Comparison of ENCODE assay signal across 15 cellular contexts in the genomic region with DNA sequence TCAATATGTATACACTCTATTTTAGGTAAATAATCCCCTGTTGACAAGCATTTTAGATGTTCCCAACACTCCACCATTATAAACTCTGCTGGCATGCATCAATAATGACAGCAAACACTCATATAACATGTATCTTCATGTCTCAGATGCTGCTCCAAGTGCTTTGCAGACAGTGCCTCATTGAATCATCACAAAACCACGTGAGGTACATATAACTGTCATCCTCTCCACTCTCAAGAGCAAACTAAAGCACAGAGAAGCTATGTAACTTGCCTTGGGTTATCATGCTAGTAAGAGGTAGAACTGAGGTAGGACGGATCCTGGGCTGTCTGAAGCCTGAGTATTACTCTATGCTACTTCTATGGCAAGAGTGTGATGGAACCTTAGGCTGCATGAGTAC.
A peak's percentile ranks its signal among the peaks of the same experiment; 100 is the strongest.
DNase-seq lines count a peak whose midpoint lies in the region; ATAC-seq, FAIRE-seq and TF ChIP-seq lines count a peak whose summit lies in the region.
"Had no signal": no experiment of that assay in that cellular context is flagged by ENCODE, and none has a peak within 500 bp of the region (broad histone marks: within the 10 kb centered on the region; RNA-seq: fewer than 3 reads in every experiment).

No MANE protein-coding gene starts in this region.

- H3K27ac ChIP-seq in MM.1S (ENCODE audit: low read length): no peak overlapping the region
- no peak overlapping the region for H3K27ac ChIP-seq in trophoblast cell (ENCODE audit: low read depth, low read length)
- H3K27ac ChIP-seq: adrenal gland, C4-2B, left lung had no signal

- H3K14ac ChIP-seq in trophoblast cell (ENCODE audit: low read length): no peak overlapping the region

- no peaks in the 10 kb centered on the region for H3K9me3 ChIP-seq in MM.1S (replicated peaks; ENCODE audit: insufficient read depth, low read length)
- no peaks in the 10 kb centered on the region for H3K9me3 ChIP-seq in trophoblast cell (ENCODE audit: insufficient read depth, low read depth, low read length)
- H3K9me3 ChIP-seq: adrenal gland, esophagus squamous epithelium, left lung had no signal

- H3K4me1 ChIP-seq in MM.1S (ENCODE audit: low read length) (peaks cover 33% of the 10 kb centered on the region), trophoblast cell (ENCODE audit: control insufficient read depth in 1 of 2, insufficient read depth in 2 of 2, low read length in 2 of 2) (peaks cover 4 to 7% of the 10 kb centered on the region in 2 experiments)
- H3K4me1 ChIP-seq: adrenal gland had no signal

- no peaks in the 10 kb centered on the region for H3F3A ChIP-seq in MM.1S (ENCODE audit: insufficient read depth, low read length)

- ATAC-seq in HG03196 (IDR thresholded peaks at IDR 0.05; ENCODE audit: unreplicated experiment): no peak
- ATAC-seq: left lung, natural killer cell had no signal

- DNase-seq in stimulated activated CD4-positive, alpha-beta T cell treated with anti-CD3 and anti-CD28 coated beads, Interleukin-1b, Interleukin-23, amount 100 ng/mL, for 48 hours: peak; percentile 13
- DNase-seq in stimulated activated CD4-positive, alpha-beta T cell treated with anti-CD3 and anti-CD28 coated beads, Interleukin-15, amount 100 ng/mL, for 24 hours: no peak
- peak; percentile 70 for DNase-seq in NCI-H345 (lab: John Stamatoyannopoulos, UW)
- peak; percentile 98 for DNase-seq in bronchial epithelial cell (ENCODE audit: low read depth)
- no peak for DNase-seq in MM.1S
- no peak for DNase-seq in trophoblast cell
- DNase-seq: adrenal gland, esophagus squamous epithelium, left lung, natural killer cell, SHP77 treated with DMSO at 0.1 percent for 48 hours had no signal

- H2AK5ac ChIP-seq in trophoblast cell (ENCODE audit: low read length): no peak overlapping the region

- H4K12ac ChIP-seq in trophoblast cell (ENCODE audit: low read depth, low read length): no peak overlapping the region

- H3K79me2 ChIP-seq in MM.1S (ENCODE audit: low read length) (no peaks in the 10 kb centered on the region), trophoblast cell (ENCODE audit: control insufficient read depth, insufficient read depth, low read length, poor library complexity) (no peaks in the 10 kb centered on the region)

- H3K4me2 ChIP-seq in MM.1S (ENCODE audit: low read depth, low read length) (no peak overlapping the region), trophoblast cell (ENCODE audit: low read length) (no peak overlapping the region)

- H3K36me3 ChIP-seq in bronchial epithelial cell (ENCODE audit: control insufficient read depth, insufficient read depth, low read length) (peaks cover 3% of the 10 kb centered on the region), MM.1S (replicated peaks; ENCODE audit: insufficient read depth, low read length) (no peaks in the 10 kb centered on the region), trophoblast cell (ENCODE audit: control insufficient read depth in 1 of 2, insufficient read depth in 2 of 2, low read length in 2 of 2) (peaks cover 0 to 3% of the 10 kb centered on the region in 2 experiments)
- H3K36me3 ChIP-seq: adrenal gland, left lung had no signal

- no peaks in the 10 kb centered on the region for H4K20me1 ChIP-seq in MM.1S (ENCODE audit: insufficient read depth, low read length)

- H2AFZ ChIP-seq in MM.1S (ENCODE audit: low read length) (no peak overlapping the region), trophoblast cell (ENCODE audit: insufficient read depth, low read length, poor library complexity) (no peak overlapping the region)

- H2BK5ac ChIP-seq in trophoblast cell (ENCODE audit: low read depth, low read length, poor library complexity): no peak overlapping the region

- H3K23ac ChIP-seq in trophoblast cell (ENCODE audit: low read length): no peak overlapping the region

- H4K91ac ChIP-seq in trophoblast cell (ENCODE audit: low read depth, low read length): no peak overlapping the region

- TF ChIP-seq CTCF in bronchial epithelial cell (IDR thresholded peaks at IDR 0.05; ENCODE audit: insufficient read depth, low read length, severe bottlenecking) (no peak), MM.1S (IDR thresholded peaks at IDR 0.05; ENCODE audit: low read length) (no peak)

- no peaks in the 10 kb centered on the region for H3K9me2 ChIP-seq in MM.1S (replicated peaks; ENCODE audit: insufficient read depth, low read length)

- H3K9ac ChIP-seq in MM.1S (ENCODE audit: low read length) (no peak overlapping the region), trophoblast cell (ENCODE audit: low read length) (no peak overlapping the region)

- FAIRE-seq in bronchial epithelial cell (lab: Jason Lieb, UNC): peak; percentile 93
- FAIRE-seq: colon, GM12891 had no signal

- H2BK12ac ChIP-seq in trophoblast cell (ENCODE audit: low read length): no peak overlapping the region

- H3K27me3 ChIP-seq in bronchial epithelial cell (ENCODE audit: control insufficient read depth, insufficient read depth, low read length) (no peaks in the 10 kb centered on the region), MM.1S (replicated peaks; ENCODE audit: insufficient read depth, low read length) (no peaks in the 10 kb centered on the region), trophoblast cell (ENCODE audit: insufficient read depth, low read length) (no peaks in the 10 kb centered on the region)
- H3K27me3 ChIP-seq: adrenal gland, esophagus squamous epithelium, left lung had no signal

- no peak overlapping the region for H2BK120ac ChIP-seq in trophoblast cell (ENCODE audit: insufficient read depth, low read length, poor library complexity)

- H3K4ac ChIP-seq in trophoblast cell (ENCODE audit: low read depth, low read length): no peak overlapping the region

- no peak overlapping the region for H4K8ac ChIP-seq in trophoblast cell (ENCODE audit: low read depth, low read length)

- no CpG with 5 or more reads among the region's 2 CpGs for WGBS in trophoblast cell (ENCODE audit: extremely low coverage, insufficient coverage, insufficient read length)

- H3K4me3 ChIP-seq in bronchial epithelial cell (ENCODE audit: low read depth, low read length) (no peak overlapping the region), MM.1S (ENCODE audit: low read length) (no peak overlapping the region), trophoblast cell (ENCODE audit: low read depth, low read length) (no peak overlapping the region)
- H3K4me3 ChIP-seq: adrenal gland, esophagus squamous epithelium, left lung had no signal

- H3K18ac ChIP-seq in trophoblast cell (ENCODE audit: low read length): no peak overlapping the region

- H3K79me1 ChIP-seq in trophoblast cell (ENCODE audit: low read length): no peaks in the 10 kb centered on the region

Comparison
In these comparisons a context has a peak if more than half of its experiments do, and no peak if none do; other contexts are left out.
1. DNase-seq: peak in stimulated activated CD4-positive, alpha-beta T cell treated with anti-CD3 and anti-CD28 coated beads, Interleukin-1b, Interleukin-23, amount 100 ng/mL, for 48 hours (single experiment), NCI-H345 (single experiment) and bronchial epithelial cell (single experiment); none in stimulated activated CD4-positive, alpha-beta T cell treated with anti-CD3 and anti-CD28 coated beads, Interleukin-15, amount 100 ng/mL, for 24 hours (single experiment), MM.1S (single experiment) and trophoblast cell (0 of 2).